Comparison of ENCODE assay signal across 9 cellular contexts in genomic region chr3:185900228-185900627, GRCh38. TPM values are rescaled to one million over a fixed set of nuclear protein-coding genes. Genes with fewer than 3 reads are reported as not detected.
A peak's percentile ranks its signal among the peaks of the same experiment; 100 is the strongest.
DNase-seq lines count a peak whose midpoint lies in the region; ATAC-seq and TF ChIP-seq lines count a peak whose summit lies in the region.
"Had no signal": no experiment of that assay in that cellular context is flagged by ENCODE, and none has a peak within 500 bp of the region (broad histone marks: within the 10 kb centered on the region; RNA-seq: fewer than 3 reads in every experiment).

No MANE protein-coding gene starts in this region.

- no peaks in the 10 kb centered on the region for H4K20me1 ChIP-seq in GM23338 (replicated peaks; ENCODE audit: insufficient read depth)

- no peak overlapping the region for H2AFZ ChIP-seq in GM23338
- H2AFZ ChIP-seq in trophoblast cell (ENCODE audit: insufficient read depth, low read length, poor library complexity) = no peak overlapping the region

- H3K27me3 ChIP-seq in GM23338 (ENCODE audit: insufficient read depth) (no peaks in the 10 kb centered on the region), Panc1 (ENCODE audit: control insufficient read depth, insufficient read depth, low read length) (no peaks in the 10 kb centered on the region), trophoblast cell (ENCODE audit: insufficient read depth, low read length) (no peaks in the 10 kb centered on the region)

- no peaks in the 10 kb centered on the region for H3K36me3 Mint-ChIP-seq in GM23338 (ENCODE audit: low read depth)

- no TSS peak for BruUV-seq in Panc1 (replicated peaks; lab: Mats Ljungman, UMichigan)

- no peak overlapping the region for H3K4me2 ChIP-seq in GM23338
- H3K4me2 ChIP-seq in trophoblast cell (ENCODE audit: low read length) = no peak overlapping the region

- H4K8ac ChIP-seq in trophoblast cell (ENCODE audit: low read depth, low read length) = no peak overlapping the region

- H3K9ac ChIP-seq in trophoblast cell (ENCODE audit: low read length) = no peak overlapping the region

- H3K9me2 ChIP-seq in GM23338 (ENCODE audit: insufficient read depth) = no peaks in the 10 kb centered on the region

- H3K36me3 ChIP-seq in GM23338 (ENCODE audit: insufficient read depth) (no peaks in the 10 kb centered on the region), Panc1 (ENCODE audit: control insufficient read depth, insufficient read depth, low read length) (no peaks in the 10 kb centered on the region), trophoblast cell (ENCODE audit: control insufficient read depth in 1 of 2, insufficient read depth in 2 of 2, low read length in 2 of 2) (no peaks in the 10 kb centered on the region)

- H3K27ac ChIP-seq in GM23338 (ENCODE audit: low read depth) (no peak overlapping the region), Panc1 (ENCODE audit: low read length) (no peak overlapping the region), trophoblast cell (ENCODE audit: low read depth, low read length) (no peak overlapping the region)

- H3K79me2 ChIP-seq in GM23338 (replicated peaks; ENCODE audit: insufficient read depth) (no peaks in the 10 kb centered on the region), trophoblast cell (ENCODE audit: control insufficient read depth, insufficient read depth, low read length, poor library complexity) (no peaks in the 10 kb centered on the region)

- TF ChIP-seq CTCF in GM23338 (conservative IDR thresholded peaks at IDR 0.05; ENCODE audit: low read depth in 2 of 2) (no peak), Panc1 (IDR thresholded peaks at IDR 0.05) (no peak)

- no CpG with 5 or more reads among the region's 1 CpG for WGBS in trophoblast cell (ENCODE audit: extremely low coverage, insufficient coverage, insufficient read length)

- H3K4me3 Mint-ChIP-seq in GM23338 = no peak overlapping the region

- no peak overlapping the region for H4K91ac ChIP-seq in trophoblast cell (ENCODE audit: low read depth, low read length)

- H3K14ac ChIP-seq in trophoblast cell (ENCODE audit: low read length) = no peak overlapping the region

- no peaks in the 10 kb centered on the region for H3F3A ChIP-seq in GM23338 (replicated peaks; ENCODE audit: low read depth)

- H4K12ac ChIP-seq in trophoblast cell (ENCODE audit: low read depth, low read length) = no peak overlapping the region

- no peak overlapping the region for H3K4ac ChIP-seq in trophoblast cell (ENCODE audit: low read depth, low read length)

- no peak overlapping the region for H3K23ac ChIP-seq in trophoblast cell (ENCODE audit: low read length)

- no peaks in the 10 kb centered on the region for H3K27me3 Mint-ChIP-seq in GM23338 (ENCODE audit: insufficient read depth, low read depth, poor library complexity)

- H3K27ac Mint-ChIP-seq in GM23338 = 0 out of 2 replicates have a peak overlapping the region, but pooled peaks have one; percentile 43

- no peaks in the 10 kb centered on the region for H3K4me1 Mint-ChIP-seq in GM23338

- 0 out of 3 replicates have a peak, but pooled peaks have one; percentile 38 for ATAC-seq in GM23338
- ATAC-seq in Panc1 = peak; percentile 98
- no peak for ATAC-seq in HG03378 (IDR thresholded peaks at IDR 0.05; ENCODE audit: unreplicated experiment)

- DNase-seq in GM23338 (ENCODE audit: low spot score) (no peak), Panc1 (ENCODE audit: low read depth, low spot score) (peak; percentile 89), erythroblast (lab: John Stamatoyannopoulos, UW) (peak; percentile 15 to 50), trophoblast cell (peak; percentile 96 to 97), DMS79 treated with DMSO at 0.1 percent for 48 hours (lab: John Stamatoyannopoulos, UW) (no peak), posterior vena cava (ENCODE audit: low spot score) (no peak), NCI-H82 treated with DMSO at 0.1 percent for 48 hours (lab: John Stamatoyannopoulos, UW; ENCODE audit: unreplicated experiment) (no peak)
- DNase-seq: NCI-H187 had no signal

- H2BK5ac ChIP-seq in trophoblast cell (ENCODE audit: low read depth, low read length, poor library complexity) = no peak overlapping the region

- H3K18ac ChIP-seq in trophoblast cell (ENCODE audit: low read length) = no peak overlapping the region

- no peaks in the 10 kb centered on the region for H3K79me1 ChIP-seq in trophoblast cell (ENCODE audit: low read length)

- CTCF ChIA-PET in Panc1 (lab: Charles Lee) = interaction anchor here (0.6 kb wide), 1 partner anchor 111 kb away, joined by 11 read pairs; no protein-coding TSS in a partner anchor

- no peak overlapping the region for H2AK5ac ChIP-seq in trophoblast cell (ENCODE audit: low read length)

- no peak for TF ChIP-seq POLR2A in erythroblast (IDR thresholded peaks at IDR 0.05; ENCODE audit: low read length)

- POLR2A ChIA-PET in Panc1 (lab: Charles Lee) = no interaction called here

- intact Hi-C loops in Panc1 (cut with micrococcal nuclease; ENCODE audit: unreplicated experiment) (no loop called here), posterior vena cava (cut with DNase I) (no loop called here)

- no peaks in the 10 kb centered on the region for H3K9me3 ChIP-seq in Panc1 (ENCODE audit: control insufficient read depth, insufficient read depth, low read depth, low read length)
- no peaks in the 10 kb centered on the region for H3K9me3 ChIP-seq in trophoblast cell (ENCODE audit: insufficient read depth, low read depth, low read length)

- H3K4me1 ChIP-seq in GM23338 (ENCODE audit: insufficient read depth) (0 out of 2 replicates have a peak, but pooled peaks cover 9% of the 10 kb centered on the region), Panc1 (ENCODE audit: control insufficient read depth, insufficient read depth, low read length) (no peaks in the 10 kb centered on the region), trophoblast cell (ENCODE audit: control insufficient read depth in 1 of 2, insufficient read depth in 2 of 2, low read length in 2 of 2) (no peaks in the 10 kb centered on the region)

- H2BK12ac ChIP-seq in trophoblast cell (ENCODE audit: low read length) = no peak overlapping the region

- in situ Hi-C loops in Panc1 (cut with HindIII; ENCODE audit: low pct_unique_long_range_greater_than_20kb, low sequenced_read_pairs) = no loop called here

- no peak overlapping the region for H2BK120ac ChIP-seq in trophoblast cell (ENCODE audit: insufficient read depth, low read length, poor library complexity)

- H3K9me3 Mint-ChIP-seq in GM23338 = no peaks in the 10 kb centered on the region; the same call in 2 of the 3 replicates

- no peak overlapping the region for H3K4me3 ChIP-seq in GM23338
- no peak overlapping the region for H3K4me3 ChIP-seq in Panc1 (ENCODE audit: low read depth in 2 of 2, low read length in 2 of 2)
- no peak overlapping the region for H3K4me3 ChIP-seq in trophoblast cell (ENCODE audit: low read depth, low read length)

TF ChIP-seq in GM23338, 12 proteins besides CTCF, POLR2A, EP300 and RAD21 (continues in another document):
- TF ChIP-seq ETS1 (IDR thresholded peaks at IDR 0.05) = no peak
- TF ChIP-seq ZNF331 (CRISPR knock-in tag; IDR thresholded peaks at IDR 0.05; ENCODE audit: low read depth) = no peak
- TF ChIP-seq NANOG (IDR thresholded peaks at IDR 0.05; ENCODE audit: borderline replicate concordance) = no peak

RNA-seq across cellular contexts. Expression of gene TRA2B, which starts 37.6 kb away (rescaled TPM):
- 323 and 602 TPM in 2 replicates for total RNA-seq in GM23338 (2014; rRNA removed; shearing (Covaris generic))
- 360 and 368 TPM in 2 replicates for polyA plus RNA-seq in GM23338 (2016; fragmentation: Nextera tagmentation; extraction: Ambion mirVana)
- total RNA-seq in Panc1 (2021; ENCODE audit: unreplicated experiment) (171 TPM), posterior vena cava (10 to 100 TPM; 84.5 to 98.2 TPM)
- polyA plus RNA-seq in Panc1 (2012; ENCODE audit: insufficient read length) = 264 TPM
- polyA plus RNA-seq in trophoblast cell (2013) = 183 and 193 TPM in 2 replicates

Comparison
In these comparisons a context has a peak if more than half of its experiments do, and no peak if none do; other contexts are left out.
1. DNase-seq: peak in Panc1 (single experiment), erythroblast (2 of 2) and trophoblast cell (2 of 2); none in GM23338 (single experiment), DMS79 treated with DMSO at 0.1 percent for 48 hours (single experiment), posterior vena cava (single experiment) and NCI-H82 treated with DMSO at 0.1 percent for 48 hours (single experiment).